ENCODE assay signal across 9 cellular contexts in genomic region chr3:12681586-12682371, GRCh38. TPM values are rescaled to one million over a fixed set of nuclear protein-coding genes. Genes with fewer than 3 reads are reported as not detected.
DNase-seq lines count a peak whose midpoint lies in the region; ATAC-seq and TF ChIP-seq lines count a peak whose summit lies in the region.
"Had no signal": no experiment of that assay in that cellular context is flagged by ENCODE, and none has a peak within 500 bp of the region (broad histone marks: within the 10 kb centered on the region; RNA-seq: fewer than 3 reads in every experiment).

No MANE protein-coding gene starts in this region.

- TF ChIP-seq CTCF in AG10803 (conservative IDR thresholded peaks at IDR 0.05; ENCODE audit: low read length) (no peak), NB4 (IDR thresholded peaks at IDR 0.05; ENCODE audit: low read depth, low read length) (no peak), epithelial cell of esophagus (IDR thresholded peaks at IDR 0.05; ENCODE audit: insufficient read depth, low read depth, low read length, missing control alignments) (no peak)

- peak; percentile 92 for DNase-seq in AG10803 (ENCODE audit: low read depth)
- DNase-seq in NB4 (ENCODE audit: low read depth), result peak; percentile 93
- peak; percentile 80 for DNase-seq in epithelial cell of esophagus (ENCODE audit: low read depth)
- peak; percentile 81 for DNase-seq in myocyte (ENCODE audit: low read depth)
- no peak for DNase-seq in NCI-H2107 treated with DMSO at 0.1 percent for 48 hours (lab: John Stamatoyannopoulos, UW; ENCODE audit: unreplicated experiment)
- DNase-seq in effector CD4-positive, alpha-beta T cell, result no peak
- DNase-seq: NCI-H2227 treated with DMSO at 0.1 percent for 48 hours had no signal

- H3K4me3 ChIP-seq in AG10803 (ENCODE audit: low read length) (no peak overlapping the region), NB4 (ENCODE audit: low read depth, low read length) (no peak overlapping the region), epithelial cell of esophagus (ENCODE audit: low read length) (no peak overlapping the region)

- ATAC-seq in GM21360 (IDR thresholded peaks at IDR 0.05; ENCODE audit: unreplicated experiment) (no peak), HG02798 (IDR thresholded peaks at IDR 0.05; ENCODE audit: poor library complexity, unreplicated experiment) (no peak)

- peak; percentile 8 for TF ChIP-seq POLR2A in NB4 (IDR thresholded peaks at IDR 0.05; ENCODE audit: extremely low read depth, insufficient read length)

RNA-seq across cellular contexts. Expression of gene RAF1, which starts 17.9 kb away (rescaled TPM):
- total RNA-seq in myocyte, result 122 and 131 TPM in 2 replicates
- polyA plus RNA-seq in myocyte (2012), result 74.2 TPM

Comparison
In these comparisons a context has a peak if more than half of its experiments do, and no peak if none do; other contexts are left out.
1. DNase-seq: peak in AG10803 (single experiment), NB4 (single experiment), epithelial cell of esophagus (single experiment) and myocyte (single experiment); none in NCI-H2107 treated with DMSO at 0.1 percent for 48 hours (single experiment) and effector CD4-positive, alpha-beta T cell (single experiment).